In genomic region chr16:20674684-20675487, GRCh38 we compare ENCODE assay signal across 2 cellular contexts.
TF ChIP-seq lines count a peak whose summit lies in the region.

No MANE protein-coding gene starts in this region.

TF ChIP-seq in K562, 482 proteins besides CTCF, POLR2A, EP300 and RAD21 (continued from another document and continues in another):
- no peak for TF ChIP-seq ID3 (CRISPR knock-in tag; IDR thresholded peaks at IDR 0.05)
- TF ChIP-seq ID3 (tag; IDR thresholded peaks at IDR 0.05) = no peak
- TF ChIP-seq ZNF407 (IDR thresholded peaks at IDR 0.05; ENCODE audit: low read depth) = no peak
- no peak for TF ChIP-seq L3MBTL2 (IDR thresholded peaks at IDR 0.05)
- no peak for TF ChIP-seq ZNF780A (CRISPR knock-in tag; IDR thresholded peaks at IDR 0.05)
- TF ChIP-seq ZNF174 (CRISPR knock-in tag; IDR thresholded peaks at IDR 0.05) = no peak
- no peak for TF ChIP-seq TCF7L2 (IDR thresholded peaks at IDR 0.05; ENCODE audit: low read depth, low read length)
- no peak for TF ChIP-seq POLR2AphosphoS5 (IDR thresholded peaks at IDR 0.05; ENCODE audit: control insufficient read depth, insufficient read depth, low read depth, low read length)
- no peak for TF ChIP-seq CUX1 (CRISPR knock-in tag; IDR thresholded peaks at IDR 0.05)

TF ChIP-seq in HepG2, 621 proteins besides CTCF, POLR2A, EP300 and RAD21 (continued from another document and continues in another):
- TF ChIP-seq PAXIP1 (CRISPR knock-in tag; conservative IDR thresholded peaks at IDR 0.05) = no peak
- TF ChIP-seq MAFK (conservative IDR thresholded peaks at IDR 0.05 in 1 of 2, IDR thresholded peaks at IDR 0.05 in 1 of 2; ENCODE audit: low read length in 2 of 2) = no peak
- TF ChIP-seq YEATS2 (CRISPR knock-in tag; IDR thresholded peaks at IDR 0.05; ENCODE audit: borderline replicate concordance) = no peak
- peak; percentile 3; the same call in 1 of the 2 replicates for TF ChIP-seq ZNF296 (CRISPR knock-in tag; conservative IDR thresholded peaks at IDR 0.05)
- TF ChIP-seq SP2 (CRISPR knock-in tag; IDR thresholded peaks at IDR 0.05) = no peak
- no peak; the same call in 1 of the 2 replicates for TF ChIP-seq ZNF770 (CRISPR knock-in tag; IDR thresholded peaks at IDR 0.05)
- peak; percentile 77 for TF ChIP-seq ZNF605 (CRISPR knock-in tag; IDR thresholded peaks at IDR 0.05)
- peak; percentile 98 for TF ChIP-seq ARID2 (CRISPR knock-in tag; IDR thresholded peaks at IDR 0.05; ENCODE audit: borderline replicate concordance)
- no peak; the same call in 1 of the 2 replicates for TF ChIP-seq SIN3A (IDR thresholded peaks at IDR 0.05; ENCODE audit: borderline replicate concordance, low read depth, low read length)
- TF ChIP-seq SOX6 (IDR thresholded peaks at IDR 0.05) = no peak
- TF ChIP-seq SOX6 (CRISPR knock-in tag; IDR thresholded peaks at IDR 0.05) = no peak
- no peak for TF ChIP-seq USF2 (IDR thresholded peaks at IDR 0.05; ENCODE audit: low read depth, low read length)
- no peak for TF ChIP-seq USF2 (CRISPR knock-in tag; IDR thresholded peaks at IDR 0.05; ENCODE audit: borderline replicate concordance)
- TF ChIP-seq SP5 (CRISPR knock-in tag; IDR thresholded peaks at IDR 0.05; ENCODE audit: borderline replicate concordance, low read depth) = no peak
- no peak for TF ChIP-seq XRCC5 (optimal IDR thresholded peaks at IDR 0.05; ENCODE audit: low read length)
- no peak for TF ChIP-seq MEF2D (CRISPR knock-in tag; IDR thresholded peaks at IDR 0.05)
- TF ChIP-seq SRY (CRISPR knock-in tag; IDR thresholded peaks at IDR 0.05) = no peak
- TF ChIP-seq ZNF644 (CRISPR knock-in tag; IDR thresholded peaks at IDR 0.05; ENCODE audit: low read depth) = 0 out of 2 replicates have a peak, but pooled peaks have one; percentile 36
- TF ChIP-seq ZNF44 (CRISPR knock-in tag; IDR thresholded peaks at IDR 0.05) = peak; percentile 87
- TF ChIP-seq ZNF331 (CRISPR knock-in tag; IDR thresholded peaks at IDR 0.05) = no peak
- TF ChIP-seq HIVEP1 (CRISPR knock-in tag; IDR thresholded peaks at IDR 0.05) = peak; percentile 77; the same call in 1 of the 2 replicates
- TF ChIP-seq ZNF484 (CRISPR knock-in tag; IDR thresholded peaks at IDR 0.05; ENCODE audit: borderline replicate concordance, low read depth) = peak; percentile 53; the same call in 1 of the 2 replicates
- TF ChIP-seq, protein P1, sequence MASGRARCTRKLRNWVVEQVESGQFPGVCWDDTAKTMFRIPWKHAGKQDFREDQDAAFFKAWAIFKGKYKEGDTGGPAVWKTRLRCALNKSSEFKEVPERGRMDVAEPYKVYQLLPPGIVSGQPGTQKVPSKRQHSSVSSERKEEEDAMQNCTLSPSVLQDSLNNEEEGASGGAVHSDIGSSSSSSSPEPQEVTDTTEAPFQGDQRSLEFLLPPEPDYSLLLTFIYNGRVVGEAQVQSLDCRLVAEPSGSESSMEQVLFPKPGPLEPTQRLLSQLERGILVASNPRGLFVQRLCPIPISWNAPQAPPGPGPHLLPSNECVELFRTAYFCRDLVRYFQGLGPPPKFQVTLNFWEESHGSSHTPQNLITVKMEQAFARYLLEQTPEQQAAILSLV (CRISPR knock-in tag; IDR thresholded peaks at IDR 0.05; ENCODE audit: borderline replicate concordance) = no peak
- no peak for TF ChIP-seq PCBP1 (IDR thresholded peaks at IDR 0.05; ENCODE audit: borderline replicate concordance, low read depth, low read length)
- no peak for TF ChIP-seq ZNF20 (CRISPR knock-in tag; IDR thresholded peaks at IDR 0.05)
- TF ChIP-seq, protein P2, sequence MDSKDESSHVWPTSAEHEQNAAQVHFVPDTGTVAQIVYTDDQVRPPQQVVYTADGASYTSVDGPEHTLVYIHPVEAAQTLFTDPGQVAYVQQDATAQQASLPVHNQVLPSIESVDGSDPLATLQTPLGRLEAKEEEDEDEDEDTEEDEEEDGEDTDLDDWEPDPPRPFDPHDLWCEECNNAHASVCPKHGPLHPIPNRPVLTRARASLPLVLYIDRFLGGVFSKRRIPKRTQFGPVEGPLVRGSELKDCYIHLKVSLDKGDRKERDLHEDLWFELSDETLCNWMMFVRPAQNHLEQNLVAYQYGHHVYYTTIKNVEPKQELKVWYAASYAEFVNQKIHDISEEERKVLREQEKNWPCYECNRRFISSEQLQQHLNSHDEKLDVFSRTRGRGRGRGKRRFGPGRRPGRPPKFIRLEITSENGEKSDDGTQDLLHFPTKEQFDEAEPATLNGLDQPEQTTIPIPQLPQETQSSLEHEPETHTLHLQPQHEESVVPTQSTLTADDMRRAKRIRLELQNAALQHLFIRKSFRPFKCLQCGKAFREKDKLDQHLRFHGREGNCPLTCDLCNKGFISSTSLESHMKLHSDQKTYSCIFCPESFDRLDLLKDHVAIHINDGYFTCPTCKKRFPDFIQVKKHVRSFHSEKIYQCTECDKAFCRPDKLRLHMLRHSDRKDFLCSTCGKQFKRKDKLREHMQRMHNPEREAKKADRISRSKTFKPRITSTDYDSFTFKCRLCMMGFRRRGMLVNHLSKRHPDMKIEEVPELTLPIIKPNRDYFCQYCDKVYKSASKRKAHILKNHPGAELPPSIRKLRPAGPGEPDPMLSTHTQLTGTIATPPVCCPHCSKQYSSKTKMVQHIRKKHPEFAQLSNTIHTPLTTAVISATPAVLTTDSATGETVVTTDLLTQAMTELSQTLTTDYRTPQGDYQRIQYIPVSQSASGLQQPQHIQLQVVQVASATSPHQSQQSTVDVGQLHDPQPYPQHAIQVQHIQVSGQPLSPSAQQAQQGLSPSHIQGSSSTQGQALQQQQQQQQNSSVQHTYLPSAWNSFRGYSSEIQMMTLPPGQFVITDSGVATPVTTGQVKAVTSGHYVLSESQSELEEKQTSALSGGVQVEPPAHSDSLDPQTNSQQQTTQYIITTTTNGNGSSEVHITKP (CRISPR knock-in tag; IDR thresholded peaks at IDR 0.05; ENCODE audit: low read depth) = 0 out of 2 replicates have a peak, but pooled peaks have one; percentile 21
- 0 out of 2 replicates have a peak, but pooled peaks have one; percentile 70 for TF ChIP-seq TSC22D2 (CRISPR knock-in tag; IDR thresholded peaks at IDR 0.05; ENCODE audit: borderline replicate concordance)
- no peak; the same call in 1 of the 2 replicates for TF ChIP-seq HIC2 (CRISPR knock-in tag; IDR thresholded peaks at IDR 0.05; ENCODE audit: low read depth)
- TF ChIP-seq FIP1L1 (IDR thresholded peaks at IDR 0.05; ENCODE audit: borderline replicate concordance, insufficient read depth, low read depth, low read length) = no peak
- TF ChIP-seq ZNF317 (CRISPR knock-in tag; IDR thresholded peaks at IDR 0.05) = no peak
- TF ChIP-seq ZNF790 (CRISPR knock-in tag; IDR thresholded peaks at IDR 0.05; ENCODE audit: borderline replicate concordance) = no peak
- TF ChIP-seq JUND (CRISPR knock-in tag; IDR thresholded peaks at IDR 0.05) = no peak
- TF ChIP-seq RFXANK (CRISPR knock-in tag; IDR thresholded peaks at IDR 0.05) = no peak
- no peak for TF ChIP-seq SRSF1 (optimal IDR thresholded peaks at IDR 0.05; ENCODE audit: low read depth, low read length)
- TF ChIP-seq SNAPC2 (CRISPR knock-in tag; IDR thresholded peaks at IDR 0.05) = peak; percentile 79; the same call in 1 of the 2 replicates
- TF ChIP-seq ZNF12 (CRISPR knock-in tag; IDR thresholded peaks at IDR 0.05) = no peak
- TF ChIP-seq ZNF563 (CRISPR knock-in tag; IDR thresholded peaks at IDR 0.05) = no peak
- no peak for TF ChIP-seq ZNF660 (CRISPR knock-in tag; IDR thresholded peaks at IDR 0.05; ENCODE audit: borderline replicate concordance, low read depth)
- TF ChIP-seq ZFP36L2 (CRISPR knock-in tag; IDR thresholded peaks at IDR 0.05) = no peak
- TF ChIP-seq MBNL3 (CRISPR knock-in tag; conservative IDR thresholded peaks at IDR 0.05) = no peak
- TF ChIP-seq ZNF749 (CRISPR knock-in tag; IDR thresholded peaks at IDR 0.05; ENCODE audit: borderline replicate concordance) = peak; percentile 72; the same call in 1 of the 2 replicates
- peak; percentile 87; the same call in 1 of the 2 replicates for TF ChIP-seq ZNF547 (CRISPR knock-in tag; IDR thresholded peaks at IDR 0.05)
- no peak for TF ChIP-seq ZNF510 (CRISPR knock-in tag; IDR thresholded peaks at IDR 0.05; ENCODE audit: low read depth)
- TF ChIP-seq MIXL1 (CRISPR knock-in tag; IDR thresholded peaks at IDR 0.05) = no peak
- no peak for TF ChIP-seq CREM (IDR thresholded peaks at IDR 0.05)
- no peak for TF ChIP-seq CREM (CRISPR knock-in tag; IDR thresholded peaks at IDR 0.05)
- TF ChIP-seq KLF6 (CRISPR knock-in tag; IDR thresholded peaks at IDR 0.05) = no peak
- TF ChIP-seq ZNF720 (CRISPR knock-in tag; IDR thresholded peaks at IDR 0.05) = no peak
- TF ChIP-seq, protein P3, sequence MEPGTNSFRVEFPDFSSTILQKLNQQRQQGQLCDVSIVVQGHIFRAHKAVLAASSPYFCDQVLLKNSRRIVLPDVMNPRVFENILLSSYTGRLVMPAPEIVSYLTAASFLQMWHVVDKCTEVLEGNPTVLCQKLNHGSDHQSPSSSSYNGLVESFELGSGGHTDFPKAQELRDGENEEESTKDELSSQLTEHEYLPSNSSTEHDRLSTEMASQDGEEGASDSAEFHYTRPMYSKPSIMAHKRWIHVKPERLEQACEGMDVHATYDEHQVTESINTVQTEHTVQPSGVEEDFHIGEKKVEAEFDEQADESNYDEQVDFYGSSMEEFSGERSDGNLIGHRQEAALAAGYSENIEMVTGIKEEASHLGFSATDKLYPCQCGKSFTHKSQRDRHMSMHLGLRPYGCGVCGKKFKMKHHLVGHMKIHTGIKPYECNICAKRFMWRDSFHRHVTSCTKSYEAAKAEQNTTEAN (CRISPR knock-in tag; conservative IDR thresholded peaks at IDR 0.05) = no peak
- no peak for TF ChIP-seq RORA (CRISPR knock-in tag; IDR thresholded peaks at IDR 0.05)
- TF ChIP-seq ZNF292 (CRISPR knock-in tag; IDR thresholded peaks at IDR 0.05; ENCODE audit: borderline replicate concordance, low read depth) = peak; percentile 62; the same call in 1 of the 2 replicates
- TF ChIP-seq SNRNP70 (IDR thresholded peaks at IDR 0.05; ENCODE audit: low read depth, low read length) = no peak
